In the genomic region with DNA sequence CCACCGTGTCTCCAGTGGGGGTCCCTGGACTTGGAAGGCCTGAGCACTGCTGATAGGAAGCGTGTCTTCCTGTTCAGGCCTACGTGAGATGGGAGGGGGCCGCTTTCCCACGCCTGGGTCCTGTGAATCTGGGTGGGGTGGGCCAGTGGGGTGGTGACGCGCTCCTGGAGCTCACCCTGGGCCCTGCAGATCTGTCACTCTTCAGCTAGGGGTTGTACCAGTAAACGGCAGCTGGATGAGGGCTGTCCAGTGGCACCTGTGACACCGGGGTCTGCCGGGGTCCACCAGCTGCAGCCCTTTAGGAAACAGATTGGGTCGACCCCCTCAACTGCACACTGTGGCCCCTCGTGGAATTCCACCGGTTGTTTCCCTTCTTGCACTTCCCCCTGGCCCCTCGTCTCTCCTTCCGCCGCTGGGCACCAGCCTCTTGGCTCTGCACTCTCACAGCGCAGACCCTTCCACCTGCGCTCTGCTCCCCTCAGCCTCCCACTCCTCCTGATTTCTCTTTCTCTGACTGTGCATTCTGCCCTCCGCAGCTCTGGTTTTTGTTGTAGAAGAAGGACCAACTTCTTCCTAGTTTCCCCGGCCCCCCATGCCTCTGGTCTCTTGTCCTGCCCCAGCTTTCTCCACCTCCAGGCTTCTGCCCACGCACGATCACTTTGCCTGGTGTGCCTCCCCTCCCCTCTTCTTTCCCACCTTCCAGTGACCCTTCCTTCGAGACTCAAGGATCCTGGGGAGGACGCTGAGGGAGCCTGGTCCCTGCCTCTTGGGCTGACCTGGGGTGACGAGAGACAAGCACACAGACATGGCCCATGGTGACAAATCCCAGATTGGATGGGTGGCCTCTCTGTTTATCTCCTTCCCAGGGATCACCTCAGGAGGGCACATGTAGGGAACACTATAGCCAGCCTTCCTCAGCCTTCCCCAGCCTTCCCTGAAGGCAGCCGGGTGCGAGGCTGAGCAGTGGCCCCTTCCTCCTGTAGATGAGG, we compare ENCODE assay signal across 1 cellular context.
TF ChIP-seq lines count a peak whose summit lies in the region.

No MANE protein-coding gene starts in this region.

TF ChIP-seq in H1, 55 proteins besides CTCF, POLR2A, EP300 and RAD21:
- TF ChIP-seq BRCA1 (IDR thresholded peaks at IDR 0.05; ENCODE audit: low read depth, low read length) = no peak
- TF ChIP-seq SIX5 (IDR thresholded peaks at IDR 0.05; ENCODE audit: low read depth, low read length) = no peak
- no peak for TF ChIP-seq HDAC2 (IDR thresholded peaks at IDR 0.05; ENCODE audit: borderline replicate concordance in 1 of 2, low read depth in 2 of 2, low read length in 2 of 2)
- TF ChIP-seq EGR1 (IDR thresholded peaks at IDR 0.05; ENCODE audit: borderline replicate concordance, low read depth, low read length) = no peak
- no peak for TF ChIP-seq JUND (IDR thresholded peaks at IDR 0.05; ENCODE audit: low read length)
- TF ChIP-seq NANOG (IDR thresholded peaks at IDR 0.05; ENCODE audit: insufficient read depth, low read depth, low read length, poor library complexity, severe bottlenecking) = no peak
- TF ChIP-seq KDM5A (IDR thresholded peaks at IDR 0.05; ENCODE audit: low read length) = no peak
- TF ChIP-seq, protein P1, sequence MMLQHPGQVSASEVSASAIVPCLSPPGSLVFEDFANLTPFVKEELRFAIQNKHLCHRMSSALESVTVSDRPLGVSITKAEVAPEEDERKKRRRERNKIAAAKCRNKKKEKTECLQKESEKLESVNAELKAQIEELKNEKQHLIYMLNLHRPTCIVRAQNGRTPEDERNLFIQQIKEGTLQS (IDR thresholded peaks at IDR 0.05; ENCODE audit: insufficient read depth, low read depth, low read length) = no peak
- no peak for TF ChIP-seq SP1 (IDR thresholded peaks at IDR 0.05; ENCODE audit: low read depth, low read length)
TF ChIP-seq in H1: peak in this region for 0.
